22 cellular contexts compared by ENCODE assay signal in the genomic region with DNA sequence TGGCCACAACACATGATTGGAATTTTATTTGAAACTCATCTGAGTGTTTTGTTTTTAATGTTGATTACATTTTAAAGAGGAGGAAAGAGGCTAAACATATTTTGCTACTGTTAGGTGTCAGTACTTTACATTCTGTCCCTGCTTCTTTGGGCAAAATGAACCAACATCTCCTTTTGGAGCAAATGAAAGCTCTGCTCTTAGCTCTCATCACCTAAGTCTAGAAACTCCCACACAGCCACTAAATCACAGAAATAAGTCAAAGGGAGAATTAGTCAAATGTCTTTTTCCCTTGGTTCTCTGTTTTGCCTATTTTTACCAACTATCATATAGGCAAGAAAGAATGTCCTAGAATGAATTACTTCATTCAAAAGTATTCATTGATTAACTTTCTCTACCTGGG.
"Had no signal": no experiment of that assay in that cellular context is flagged by ENCODE, and none has a peak within 500 bp of the region (broad histone marks: within the 10 kb centered on the region; RNA-seq: fewer than 3 reads in every experiment).

No MANE protein-coding gene starts in this region.

- H3K9me3 Mint-ChIP-seq: type B pancreatic cell had no signal

- H3K4me3 Mint-ChIP-seq: effector memory CD8-positive, alpha-beta T cell; naive thymus-derived CD8-positive, alpha-beta T cell; nephron progenitor cell; stimulated activated naive CD8-positive, alpha-beta T cell treated with anti-CD3 and anti-CD28 coated beads, Interleukin-15, Interleukin-2, amounts not matched to agents 100 ng/mL and 50 ng/mL, for 24 hours; type B pancreatic cell had no signal

- DNase-seq: cortex of kidney; effector memory CD8-positive, alpha-beta T cell; erythroblast; esophagus squamous epithelium; foreskin melanocyte; glutamatergic neuron; heart right ventricle; hippocampal formation; kidney glomerular epithelial cell; left ventricle myocardium superior; lower lobe of right lung; naive thymus-derived CD8-positive, alpha-beta T cell; nephron progenitor cell; nucleus accumbens; stimulated activated CD4-positive, alpha-beta T cell treated with anti-CD3 and anti-CD28 coated beads, Interleukin-12 subunit alpha, Interleukin-12 subunit beta, amount 100 ng/mL, for 4 hours; stimulated activated CD4-positive, alpha-beta T cell treated with anti-CD3 and anti-CD28 coated beads, Interleukin-1b, Interleukin-23, amount 100 ng/mL, for 48 hours; stimulated activated CD4-positive, alpha-beta T cell treated with anti-CD3 and anti-CD28 coated beads, Interleukin-4, amount 100 ng/mL, for 1 hour; stimulated activated CD8-positive, alpha-beta memory T cell treated with anti-CD3 and anti-CD28 coated beads, Interleukin-4, amount 100 ng/mL, for 48 hours; thyroid gland had no signal

- H3K27ac Mint-ChIP-seq: effector memory CD8-positive, alpha-beta T cell; nephron progenitor cell; stimulated activated naive CD8-positive, alpha-beta T cell treated with anti-CD3 and anti-CD28 coated beads, Interleukin-15, Interleukin-2, amounts not matched to agents 100 ng/mL and 50 ng/mL, for 24 hours; type B pancreatic cell had no signal

- H3K27me3 Mint-ChIP-seq: effector memory CD8-positive, alpha-beta T cell; naive thymus-derived CD8-positive, alpha-beta T cell; stimulated activated naive CD8-positive, alpha-beta T cell treated with anti-CD3 and anti-CD28 coated beads, Interleukin-15, Interleukin-2, amounts not matched to agents 100 ng/mL and 50 ng/mL, for 24 hours had no signal

- H3K36me3 Mint-ChIP-seq: type B pancreatic cell had no signal

- ATAC-seq: effector memory CD8-positive, alpha-beta T cell; heart right ventricle; left ventricle myocardium superior; lower lobe of right lung; naive thymus-derived CD8-positive, alpha-beta T cell; sciatic nerve had no signal
